ENCODE assay signal across 8 cellular contexts in the genomic region with DNA sequence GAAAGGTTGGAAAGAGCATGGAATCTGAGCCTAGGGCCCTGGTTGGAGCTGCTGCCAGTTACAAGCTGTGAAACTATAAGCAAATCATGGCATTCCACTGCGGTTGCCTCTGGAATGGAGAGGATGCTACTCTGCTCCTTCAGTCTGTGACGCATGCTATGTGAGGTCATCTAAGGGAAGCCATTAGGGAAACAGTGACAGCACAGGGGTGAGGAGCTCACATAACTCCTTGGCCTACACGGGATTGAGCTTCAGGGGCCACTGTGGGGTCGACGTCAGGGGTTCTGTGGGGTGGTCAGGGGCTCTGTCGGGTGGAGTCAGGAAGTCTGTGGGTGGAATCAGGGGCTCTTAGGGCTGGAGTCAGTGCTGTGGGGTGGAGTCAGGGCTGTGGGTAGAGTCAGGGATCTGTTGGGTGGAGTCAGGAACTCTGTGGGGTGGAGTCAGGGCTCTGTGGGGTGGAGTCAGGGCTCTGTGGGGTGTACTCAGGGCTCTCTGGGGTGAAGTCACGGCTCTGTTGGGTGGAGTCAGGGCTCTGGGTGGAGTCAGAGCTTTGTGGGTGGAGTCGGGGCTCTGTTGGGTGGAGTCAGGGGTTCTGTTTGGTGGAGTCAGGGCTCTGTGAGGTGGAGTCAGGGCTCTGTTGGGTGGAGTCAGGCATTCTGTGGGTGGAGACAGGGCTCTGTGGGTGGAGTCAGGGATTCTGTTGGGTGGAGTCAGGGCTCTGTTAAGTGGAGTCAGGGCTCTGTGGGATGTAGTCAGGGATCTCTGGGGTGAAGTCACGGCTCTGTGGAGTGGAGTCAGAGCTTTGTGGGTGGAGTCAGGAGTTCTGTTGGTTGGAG. TPM values are rescaled to one million over a fixed set of nuclear protein-coding genes. Genes with fewer than 3 reads are reported as not detected.
DNase-seq lines count a peak whose midpoint lies in the region; ATAC-seq and TF ChIP-seq lines count a peak whose summit lies in the region.

No MANE protein-coding gene starts in this region.

- H3K4me3 ChIP-seq in SK-N-SH (ENCODE audit: low read depth in 2 of 2, low read length in 1 of 2) (no peak overlapping the region), colonic mucosa (no peak overlapping the region), mesendoderm (ENCODE audit: low read length) (no peak overlapping the region), upper lobe of right lung (no peak overlapping the region)

- no peak for TF ChIP-seq RAD21 in SK-N-SH (IDR thresholded peaks at IDR 0.05; ENCODE audit: low read length)

- no peak overlapping the region for H4K5ac ChIP-seq in mesendoderm (ENCODE audit: low read length)

- H3K23ac ChIP-seq in mesendoderm (ENCODE audit: low read length), result no peak overlapping the region

- peak; percentile 67 for ATAC-seq in HG02884 (IDR thresholded peaks at IDR 0.05; ENCODE audit: unreplicated experiment)
- ATAC-seq in upper lobe of right lung, result peak; percentile 79
- ATAC-seq in GM21825 (IDR thresholded peaks at IDR 0.05; ENCODE audit: unreplicated experiment), result no peak

- no peak overlapping the region for H2BK5ac ChIP-seq in mesendoderm (ENCODE audit: low read length)

- no peak overlapping the region for H2BK15ac ChIP-seq in mesendoderm (replicated peaks; ENCODE audit: low read depth)

- no peak for TF ChIP-seq EP300 in SK-N-SH (IDR thresholded peaks at IDR 0.05; ENCODE audit: borderline replicate concordance in 1 of 2, low read depth in 1 of 2, low read length in 1 of 2)

- CTCF ChIA-PET in SK-N-SH (lab: Yijun Ruan, JAX), result interaction anchor here (1.0 to 1.6 kb wide), 3 partner anchors 68 to 174 kb away, joined by 3 to 6 read pairs (median 3); no protein-coding TSS in a partner anchor

- no peak for TF ChIP-seq CTCF in SK-N-SH (IDR thresholded peaks at IDR 0.05)
- no peak for TF ChIP-seq CTCF in colonic mucosa (IDR thresholded peaks at IDR 0.05)
- no peak for TF ChIP-seq CTCF in upper lobe of right lung (IDR thresholded peaks at IDR 0.05)

- peak overlapping the region; percentile 50; the same call in 1 of the 2 replicates for H2AFZ ChIP-seq in SK-N-SH (ENCODE audit: low read depth)

- WGBS in SK-N-SH (ENCODE audit: low lambda C conversion rate), result 60% methylated on average over 8 of the region's 9 CpGs
- WGBS in mesendoderm (ENCODE audit: extremely low coverage, insufficient coverage, low lambda C conversion rate), result no CpG with 5 or more reads among the region's 9 CpGs

- peaks cover 46 to 49% of the 10 kb centered on the region in 2 experiments for H3K4me1 ChIP-seq in SK-N-SH (ENCODE audit: control insufficient read depth in 1 of 2, insufficient read depth in 2 of 2, low read depth in 1 of 2, low read length in 1 of 2)
- H3K4me1 ChIP-seq in colonic mucosa, result no peaks in the 10 kb centered on the region
- peaks cover 6% of the 10 kb centered on the region for H3K4me1 ChIP-seq in mesendoderm (ENCODE audit: control insufficient read depth, low read depth, low read length)
- no peaks in the 10 kb centered on the region for H3K4me1 ChIP-seq in upper lobe of right lung

- intact Hi-C loops in colonic mucosa (cut with DNase I), result no loop called here
- intact Hi-C loops in upper lobe of right lung (cut with DNase I), result no loop called here

- no peak overlapping the region for H2AK5ac ChIP-seq in mesendoderm (ENCODE audit: low read length)

- H3K27me3 ChIP-seq in SK-N-SH (ENCODE audit: insufficient read depth), result no peaks in the 10 kb centered on the region
- H3K27me3 ChIP-seq in colonic mucosa, result no peaks in the 10 kb centered on the region
- H3K27me3 ChIP-seq in mesendoderm (ENCODE audit: insufficient read depth, low read length, poor library complexity), result no peaks in the 10 kb centered on the region
- H3K27me3 ChIP-seq in upper lobe of right lung, result no peaks in the 10 kb centered on the region

- H3K9me2 ChIP-seq in SK-N-SH, result no peaks in the 10 kb centered on the region

- no peak overlapping the region for H2BK120ac ChIP-seq in mesendoderm (ENCODE audit: low read depth, low read length)

- no peaks in the 10 kb centered on the region for H3K79me1 ChIP-seq in mesendoderm (ENCODE audit: low read length)

- peak; percentile 98 for DNase-seq in ELF-1 (ENCODE audit: low read depth, low spot score)
- DNase-seq in SK-N-SH, result no peak
- peak; percentile 67 for DNase-seq in colonic mucosa
- peak; percentile 93 for DNase-seq in mesendoderm
- no peak for DNase-seq in upper lobe of right lung
- no peak for DNase-seq in DMS153 treated with DMSO at 0.1 percent for 48 hours (lab: John Stamatoyannopoulos, UW; ENCODE audit: unreplicated experiment)

- H3K9ac ChIP-seq in SK-N-SH (peak overlapping the region; percentile 67), colonic mucosa (ENCODE audit: low read depth in 2 of 2, low read length in 2 of 2) (no peak overlapping the region), mesendoderm (ENCODE audit: low read length) (no peak overlapping the region)

- peak overlapping the region; percentile 59 to 94; a peak in 3 of 4 replicates for H3K27ac ChIP-seq in SK-N-SH (ENCODE audit: low read depth in 2 of 2, low read length in 1 of 2)
- peak overlapping the region; percentile 24 for H3K27ac ChIP-seq in colonic mucosa
- no peak overlapping the region for H3K27ac ChIP-seq in mesendoderm (ENCODE audit: low read depth, low read length)
- H3K27ac ChIP-seq in upper lobe of right lung, result peak overlapping the region; percentile 2

- H4K20me1 ChIP-seq in SK-N-SH (ENCODE audit: insufficient read depth), result no peaks in the 10 kb centered on the region

- no peak overlapping the region for H3K56ac ChIP-seq in mesendoderm (ENCODE audit: low read length)

- no peak overlapping the region for H3K18ac ChIP-seq in mesendoderm (ENCODE audit: low read length)

- no peak overlapping the region for H4K8ac ChIP-seq in mesendoderm (ENCODE audit: low read depth, low read length)

- POLR2A ChIA-PET in SK-N-SH (lab: Yijun Ruan, JAX), result no interaction called here

- H3K4me2 ChIP-seq in SK-N-SH (peak overlapping the region; percentile 53; the same call in 1 of the 2 replicates), mesendoderm (ENCODE audit: low read length) (no peak overlapping the region)

- H3K79me2 ChIP-seq in SK-N-SH (ENCODE audit: insufficient read depth) (no peaks in the 10 kb centered on the region), mesendoderm (ENCODE audit: control insufficient read depth, insufficient read depth, low read length) (no peaks in the 10 kb centered on the region)

- H3F3A ChIP-seq in SK-N-SH (replicated peaks; ENCODE audit: insufficient read depth), result peaks cover 31% of the 10 kb centered on the region

- H3K9me3 ChIP-seq in SK-N-SH, result no peaks in the 10 kb centered on the region
- no peaks in the 10 kb centered on the region for H3K9me3 ChIP-seq in colonic mucosa
- H3K9me3 ChIP-seq in upper lobe of right lung, result no peaks in the 10 kb centered on the region

- no peaks in the 10 kb centered on the region for H3K36me3 ChIP-seq in SK-N-SH (replicated peaks in 1 of 2; ENCODE audit: control insufficient read depth in 1 of 2, insufficient read depth in 2 of 2, low read length in 1 of 2)
- no peaks in the 10 kb centered on the region for H3K36me3 ChIP-seq in colonic mucosa
- no peaks in the 10 kb centered on the region for H3K36me3 ChIP-seq in mesendoderm (ENCODE audit: control insufficient read depth, insufficient read depth, low read length)
- H3K36me3 ChIP-seq in upper lobe of right lung, result no peaks in the 10 kb centered on the region

- no peak overlapping the region for H3K4ac ChIP-seq in mesendoderm (ENCODE audit: low read depth, low read length)

TF ChIP-seq in SK-N-SH, 30 proteins besides CTCF, POLR2A, EP300 and RAD21 (continues in another document):
- peak; percentile 33; the same call in 1 of the 2 replicates for TF ChIP-seq TAF1 (IDR thresholded peaks at IDR 0.05; ENCODE audit: borderline replicate concordance, low read depth, low read length)
- no peak for TF ChIP-seq SIN3A (IDR thresholded peaks at IDR 0.05; ENCODE audit: borderline replicate concordance, low read depth, low read length)
- no peak for TF ChIP-seq POLR2AphosphoS5 (IDR thresholded peaks at IDR 0.05; ENCODE audit: low read depth, low read length)
- TF ChIP-seq RXRA (IDR thresholded peaks at IDR 0.05; ENCODE audit: borderline replicate concordance, low read depth), result 0 out of 2 replicates have a peak, but pooled peaks have one; percentile 46
- TF ChIP-seq, protein P1, sequence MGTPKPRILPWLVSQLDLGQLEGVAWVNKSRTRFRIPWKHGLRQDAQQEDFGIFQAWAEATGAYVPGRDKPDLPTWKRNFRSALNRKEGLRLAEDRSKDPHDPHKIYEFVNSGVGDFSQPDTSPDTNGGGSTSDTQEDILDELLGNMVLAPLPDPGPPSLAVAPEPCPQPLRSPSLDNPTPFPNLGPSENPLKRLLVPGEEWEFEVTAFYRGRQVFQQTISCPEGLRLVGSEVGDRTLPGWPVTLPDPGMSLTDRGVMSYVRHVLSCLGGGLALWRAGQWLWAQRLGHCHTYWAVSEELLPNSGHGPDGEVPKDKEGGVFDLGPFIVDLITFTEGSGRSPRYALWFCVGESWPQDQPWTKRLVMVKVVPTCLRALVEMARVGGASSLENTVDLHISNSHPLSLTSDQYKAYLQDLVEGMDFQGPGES (IDR thresholded peaks at IDR 0.05; ENCODE audit: low read depth, low read length), result no peak
- TF ChIP-seq FOSL2 (IDR thresholded peaks at IDR 0.05; ENCODE audit: borderline replicate concordance, low read depth), result peak; percentile 12; the same call in 1 of the 2 replicates
- TF ChIP-seq FOXM1 (IDR thresholded peaks at IDR 0.05; ENCODE audit: low read depth), result no peak
- TF ChIP-seq ELF1 (IDR thresholded peaks at IDR 0.05), result no peak
- no peak for TF ChIP-seq MEF2A (IDR thresholded peaks at IDR 0.05; ENCODE audit: borderline replicate concordance, low read depth)
- TF ChIP-seq, protein P2, sequence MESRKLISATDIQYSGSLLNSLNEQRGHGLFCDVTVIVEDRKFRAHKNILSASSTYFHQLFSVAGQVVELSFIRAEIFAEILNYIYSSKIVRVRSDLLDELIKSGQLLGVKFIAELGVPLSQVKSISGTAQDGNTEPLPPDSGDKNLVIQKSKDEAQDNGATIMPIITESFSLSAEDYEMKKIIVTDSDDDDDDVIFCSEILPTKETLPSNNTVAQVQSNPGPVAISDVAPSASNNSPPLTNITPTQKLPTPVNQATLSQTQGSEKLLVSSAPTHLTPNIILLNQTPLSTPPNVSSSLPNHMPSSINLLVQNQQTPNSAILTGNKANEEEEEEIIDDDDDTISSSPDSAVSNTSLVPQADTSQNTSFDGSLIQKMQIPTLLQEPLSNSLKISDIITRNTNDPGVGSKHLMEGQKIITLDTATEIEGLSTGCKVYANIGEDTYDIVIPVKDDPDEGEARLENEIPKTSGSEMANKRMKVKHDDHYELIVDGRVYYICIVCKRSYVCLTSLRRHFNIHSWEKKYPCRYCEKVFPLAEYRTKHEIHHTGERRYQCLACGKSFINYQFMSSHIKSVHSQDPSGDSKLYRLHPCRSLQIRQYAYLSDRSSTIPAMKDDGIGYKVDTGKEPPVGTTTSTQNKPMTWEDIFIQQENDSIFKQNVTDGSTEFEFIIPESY (IDR thresholded peaks at IDR 0.05; ENCODE audit: borderline replicate concordance, low read depth), result no peak

RNA-seq across cellular contexts. Expression of a gene that starts 35.8 kb away (rescaled TPM):
- 0.03 TPM in 1 of 2 replicates, not detected in the other for polyA plus RNA-seq in SK-N-SH (2012; rRNA removed)
- 0.01 and 0.03 TPM in 2 replicates for polyA plus RNA-seq in SK-N-SH (2012; cell fraction: cytosol; rRNA removed)
- polyA plus RNA-seq in SK-N-SH (2012; cell fraction: nucleus; rRNA removed), result not detected in 2 replicates
- total RNA-seq in colonic mucosa (1 to 10 TPM in 1 of 2 donors, under 1 TPM in 1; 0.62 to 2.6 TPM), upper lobe of right lung (5.5 TPM)
- polyA plus RNA-seq in mesendoderm (2013, experiment 1 of 2), result 0.27 TPM
- polyA plus RNA-seq in mesendoderm (2013, experiment 2 of 2), result 0.41 TPM

Comparison
In these comparisons a context has a peak if more than half of its experiments do, and no peak if none do; other contexts are left out.
1. DNase-seq: peak in ELF-1 (single experiment), colonic mucosa (single experiment) and mesendoderm (single experiment); none in SK-N-SH (single experiment), upper lobe of right lung (single experiment) and DMS153 treated with DMSO at 0.1 percent for 48 hours (single experiment).